ENCODE assay signal across 1 cellular context in the genomic region with DNA sequence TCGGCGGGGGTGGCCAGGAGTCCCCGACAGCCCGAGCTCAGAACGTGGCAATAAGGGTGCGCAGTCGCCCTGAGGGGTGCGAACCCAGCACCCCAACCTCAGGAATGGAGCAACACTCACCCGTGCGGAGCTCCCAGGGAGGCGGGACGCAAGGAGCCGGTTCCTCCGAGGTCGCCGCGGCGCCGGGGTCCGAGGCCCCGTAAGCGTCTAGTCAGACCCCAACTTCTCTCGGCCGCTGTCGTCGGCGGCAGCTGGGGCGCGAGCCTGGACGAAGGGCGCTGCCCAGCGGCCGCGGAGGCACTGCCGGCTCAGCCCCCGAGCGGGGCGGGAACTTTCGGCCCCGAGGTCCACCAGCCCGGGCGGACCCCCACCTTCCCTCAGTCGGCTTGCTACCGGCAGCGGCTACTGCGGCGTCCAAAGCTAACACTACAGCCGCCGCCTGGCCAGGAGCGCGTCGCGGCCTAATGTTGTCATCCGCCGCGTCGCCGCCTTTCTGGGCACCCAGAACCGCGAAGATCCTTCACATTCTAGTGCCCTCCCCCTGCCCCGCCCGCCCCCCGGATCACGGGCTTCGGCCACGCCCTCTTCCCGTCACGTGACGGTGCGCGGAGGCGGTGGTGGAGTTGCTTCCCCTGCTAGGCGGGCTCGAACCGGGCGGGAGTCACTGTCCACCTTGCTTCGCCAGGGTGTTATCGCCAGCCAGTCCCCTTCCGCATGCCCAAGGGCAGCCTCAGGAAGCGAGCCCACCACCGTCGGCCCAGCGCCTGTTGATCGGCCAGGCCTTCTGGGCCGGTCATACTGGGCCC.
TF ChIP-seq lines count a peak whose summit lies in the region.

A gene with protein sequence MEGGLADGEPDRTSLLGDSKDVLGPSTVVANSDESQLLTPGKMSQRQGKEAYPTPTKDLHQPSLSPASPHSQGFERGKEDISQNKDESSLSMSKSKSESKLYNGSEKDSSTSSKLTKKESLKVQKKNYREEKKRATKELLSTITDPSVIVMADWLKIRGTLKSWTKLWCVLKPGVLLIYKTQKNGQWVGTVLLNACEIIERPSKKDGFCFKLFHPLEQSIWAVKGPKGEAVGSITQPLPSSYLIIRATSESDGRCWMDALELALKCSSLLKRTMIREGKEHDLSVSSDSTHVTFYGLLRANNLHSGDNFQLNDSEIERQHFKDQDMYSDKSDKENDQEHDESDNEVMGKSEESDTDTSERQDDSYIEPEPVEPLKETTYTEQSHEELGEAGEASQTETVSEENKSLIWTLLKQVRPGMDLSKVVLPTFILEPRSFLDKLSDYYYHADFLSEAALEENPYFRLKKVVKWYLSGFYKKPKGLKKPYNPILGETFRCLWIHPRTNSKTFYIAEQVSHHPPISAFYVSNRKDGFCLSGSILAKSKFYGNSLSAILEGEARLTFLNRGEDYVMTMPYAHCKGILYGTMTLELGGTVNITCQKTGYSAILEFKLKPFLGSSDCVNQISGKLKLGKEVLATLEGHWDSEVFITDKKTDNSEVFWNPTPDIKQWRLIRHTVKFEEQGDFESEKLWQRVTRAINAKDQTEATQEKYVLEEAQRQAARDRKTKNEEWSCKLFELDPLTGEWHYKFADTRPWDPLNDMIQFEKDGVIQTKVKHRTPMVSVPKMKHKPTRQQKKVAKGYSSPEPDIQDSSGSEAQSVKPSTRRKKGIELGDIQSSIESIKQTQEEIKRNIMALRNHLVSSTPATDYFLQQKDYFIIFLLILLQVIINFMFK (minus strand): TSS at position 495 of the 806 bp plus-strand sequence. CDS start 72,220 bp downstream, outside the sequence.

TF ChIP-seq in K562, 482 proteins besides CTCF, POLR2A, EP300 and RAD21 (continued from another document and continues in another):
- TF ChIP-seq, protein P1, sequence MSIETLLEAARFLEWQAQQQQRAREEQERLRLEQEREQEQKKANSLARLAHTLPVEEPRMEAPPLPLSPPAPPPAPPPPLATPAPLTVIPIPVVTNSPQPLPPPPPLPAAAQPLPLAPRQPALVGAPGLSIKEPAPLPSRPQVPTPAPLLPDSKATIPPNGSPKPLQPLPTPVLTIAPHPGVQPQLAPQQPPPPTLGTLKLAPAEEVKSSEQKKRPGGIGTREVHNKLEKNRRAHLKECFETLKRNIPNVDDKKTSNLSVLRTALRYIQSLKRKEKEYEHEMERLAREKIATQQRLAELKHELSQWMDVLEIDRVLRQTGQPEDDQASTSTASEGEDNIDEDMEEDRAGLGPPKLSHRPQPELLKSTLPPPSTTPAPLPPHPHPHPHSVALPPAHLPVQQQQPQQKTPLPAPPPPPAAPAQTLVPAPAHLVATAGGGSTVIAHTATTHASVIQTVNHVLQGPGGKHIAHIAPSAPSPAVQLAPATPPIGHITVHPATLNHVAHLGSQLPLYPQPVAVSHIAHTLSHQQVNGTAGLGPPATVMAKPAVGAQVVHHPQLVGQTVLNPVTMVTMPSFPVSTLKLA (conservative IDR thresholded peaks at IDR 0.05), result peak; percentile 68 to 70
- TF ChIP-seq ZNF24 (IDR thresholded peaks at IDR 0.05), result no peak
- no peak for TF ChIP-seq MEF2A (IDR thresholded peaks at IDR 0.05; ENCODE audit: control insufficient read depth, low read depth, low read length)
- no peak; the same call in 1 of the 2 replicates for TF ChIP-seq POLR2AphosphoS2 (IDR thresholded peaks at IDR 0.05; ENCODE audit: low read length)
- TF ChIP-seq, protein P2, sequence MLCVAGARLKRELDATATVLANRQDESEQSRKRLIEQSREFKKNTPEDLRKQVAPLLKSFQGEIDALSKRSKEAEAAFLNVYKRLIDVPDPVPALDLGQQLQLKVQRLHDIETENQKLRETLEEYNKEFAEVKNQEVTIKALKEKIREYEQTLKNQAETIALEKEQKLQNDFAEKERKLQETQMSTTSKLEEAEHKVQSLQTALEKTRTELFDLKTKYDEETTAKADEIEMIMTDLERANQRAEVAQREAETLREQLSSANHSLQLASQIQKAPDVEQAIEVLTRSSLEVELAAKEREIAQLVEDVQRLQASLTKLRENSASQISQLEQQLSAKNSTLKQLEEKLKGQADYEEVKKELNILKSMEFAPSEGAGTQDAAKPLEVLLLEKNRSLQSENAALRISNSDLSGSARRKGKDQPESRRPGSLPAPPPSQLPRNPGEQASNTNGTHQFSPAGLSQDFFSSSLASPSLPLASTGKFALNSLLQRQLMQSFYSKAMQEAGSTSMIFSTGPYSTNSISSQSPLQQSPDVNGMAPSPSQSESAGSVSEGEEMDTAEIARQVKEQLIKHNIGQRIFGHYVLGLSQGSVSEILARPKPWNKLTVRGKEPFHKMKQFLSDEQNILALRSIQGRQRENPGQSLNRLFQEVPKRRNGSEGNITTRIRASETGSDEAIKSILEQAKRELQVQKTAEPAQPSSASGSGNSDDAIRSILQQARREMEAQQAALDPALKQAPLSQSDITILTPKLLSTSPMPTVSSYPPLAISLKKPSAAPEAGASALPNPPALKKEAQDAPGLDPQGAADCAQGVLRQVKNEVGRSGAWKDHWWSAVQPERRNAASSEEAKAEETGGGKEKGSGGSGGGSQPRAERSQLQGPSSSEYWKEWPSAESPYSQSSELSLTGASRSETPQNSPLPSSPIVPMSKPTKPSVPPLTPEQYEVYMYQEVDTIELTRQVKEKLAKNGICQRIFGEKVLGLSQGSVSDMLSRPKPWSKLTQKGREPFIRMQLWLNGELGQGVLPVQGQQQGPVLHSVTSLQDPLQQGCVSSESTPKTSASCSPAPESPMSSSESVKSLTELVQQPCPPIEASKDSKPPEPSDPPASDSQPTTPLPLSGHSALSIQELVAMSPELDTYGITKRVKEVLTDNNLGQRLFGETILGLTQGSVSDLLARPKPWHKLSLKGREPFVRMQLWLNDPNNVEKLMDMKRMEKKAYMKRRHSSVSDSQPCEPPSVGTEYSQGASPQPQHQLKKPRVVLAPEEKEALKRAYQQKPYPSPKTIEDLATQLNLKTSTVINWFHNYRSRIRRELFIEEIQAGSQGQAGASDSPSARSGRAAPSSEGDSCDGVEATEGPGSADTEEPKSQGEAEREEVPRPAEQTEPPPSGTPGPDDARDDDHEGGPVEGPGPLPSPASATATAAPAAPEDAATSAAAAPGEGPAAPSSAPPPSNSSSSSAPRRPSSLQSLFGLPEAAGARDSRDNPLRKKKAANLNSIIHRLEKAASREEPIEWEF (CRISPR knock-in tag; IDR thresholded peaks at IDR 0.05), result peak; percentile 84
- TF ChIP-seq ZNF561 (CRISPR knock-in tag; conservative IDR thresholded peaks at IDR 0.05), result no peak
- peak; percentile 66 for TF ChIP-seq EP400 (IDR thresholded peaks at IDR 0.05)
- peak; percentile 97 for TF ChIP-seq MTA1 (IDR thresholded peaks at IDR 0.05; ENCODE audit: borderline replicate concordance)
- TF ChIP-seq ZKSCAN1 (IDR thresholded peaks at IDR 0.05; ENCODE audit: low read depth, low read length), result peak; percentile 87
- TF ChIP-seq ZNF766 (CRISPR knock-in tag; conservative IDR thresholded peaks at IDR 0.05), result no peak
- TF ChIP-seq ZNF282 (CRISPR knock-in tag; IDR thresholded peaks at IDR 0.05), result no peak
- TF ChIP-seq, protein P3, sequence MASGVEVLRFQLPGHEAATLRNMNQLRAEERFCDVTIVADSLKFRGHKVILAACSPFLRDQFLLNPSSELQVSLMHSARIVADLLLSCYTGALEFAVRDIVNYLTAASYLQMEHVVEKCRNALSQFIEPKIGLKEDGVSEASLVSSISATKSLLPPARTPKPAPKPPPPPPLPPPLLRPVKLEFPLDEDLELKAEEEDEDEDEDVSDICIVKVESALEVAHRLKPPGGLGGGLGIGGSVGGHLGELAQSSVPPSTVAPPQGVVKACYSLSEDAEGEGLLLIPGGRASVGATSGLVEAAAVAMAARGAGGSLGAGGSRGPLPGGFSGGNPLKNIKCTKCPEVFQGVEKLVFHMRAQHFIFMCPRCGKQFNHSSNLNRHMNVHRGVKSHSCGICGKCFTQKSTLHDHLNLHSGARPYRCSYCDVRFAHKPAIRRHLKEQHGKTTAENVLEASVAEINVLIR (CRISPR knock-in tag; IDR thresholded peaks at IDR 0.05), result peak; percentile 90
- TF ChIP-seq MAZ (CRISPR knock-in tag; conservative IDR thresholded peaks at IDR 0.05 in 1 of 2, IDR thresholded peaks at IDR 0.05 in 1 of 2), result peak; percentile 77 to 88
- peak; percentile 91 for TF ChIP-seq ELF1 (tag; IDR thresholded peaks at IDR 0.05)
- TF ChIP-seq, protein P4, sequence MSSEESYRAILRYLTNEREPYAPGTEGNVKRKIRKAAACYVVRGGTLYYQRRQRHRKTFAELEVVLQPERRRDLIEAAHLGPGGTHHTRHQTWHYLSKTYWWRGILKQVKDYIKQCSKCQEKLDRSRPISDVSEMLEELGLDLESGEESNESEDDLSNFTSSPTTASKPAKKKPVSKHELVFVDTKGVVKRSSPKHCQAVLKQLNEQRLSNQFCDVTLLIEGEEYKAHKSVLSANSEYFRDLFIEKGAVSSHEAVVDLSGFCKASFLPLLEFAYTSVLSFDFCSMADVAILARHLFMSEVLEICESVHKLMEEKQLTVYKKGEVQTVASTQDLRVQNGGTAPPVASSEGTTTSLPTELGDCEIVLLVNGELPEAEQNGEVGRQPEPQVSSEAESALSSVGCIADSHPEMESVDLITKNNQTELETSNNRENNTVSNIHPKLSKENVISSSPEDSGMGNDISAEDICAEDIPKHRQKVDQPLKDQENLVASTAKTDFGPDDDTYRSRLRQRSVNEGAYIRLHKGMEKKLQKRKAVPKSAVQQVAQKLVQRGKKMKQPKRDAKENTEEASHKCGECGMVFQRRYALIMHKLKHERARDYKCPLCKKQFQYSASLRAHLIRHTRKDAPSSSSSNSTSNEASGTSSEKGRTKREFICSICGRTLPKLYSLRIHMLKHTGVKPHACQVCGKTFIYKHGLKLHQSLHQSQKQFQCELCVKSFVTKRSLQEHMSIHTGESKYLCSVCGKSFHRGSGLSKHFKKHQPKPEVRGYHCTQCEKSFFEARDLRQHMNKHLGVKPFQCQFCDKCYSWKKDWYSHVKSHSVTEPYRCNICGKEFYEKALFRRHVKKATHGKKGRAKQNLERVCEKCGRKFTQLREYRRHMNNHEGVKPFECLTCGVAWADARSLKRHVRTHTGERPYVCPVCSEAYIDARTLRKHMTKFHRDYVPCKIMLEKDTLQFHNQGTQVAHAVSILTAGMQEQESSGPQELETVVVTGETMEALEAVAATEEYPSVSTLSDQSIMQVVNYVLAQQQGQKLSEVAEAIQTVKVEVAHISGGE (CRISPR knock-in tag; IDR thresholded peaks at IDR 0.05), result peak in 1 of 3 experiments; percentile 66; a peak in 3 of 6 replicates
- peak; percentile 74 to 76 for TF ChIP-seq NRF1 (conservative IDR thresholded peaks at IDR 0.05 in 1 of 2, IDR thresholded peaks at IDR 0.05 in 1 of 2)
- peak; percentile 35; the same call in 1 of the 2 replicates for TF ChIP-seq DMBX1 (CRISPR knock-in tag; IDR thresholded peaks at IDR 0.05; ENCODE audit: borderline replicate concordance)
- TF ChIP-seq, protein P5, sequence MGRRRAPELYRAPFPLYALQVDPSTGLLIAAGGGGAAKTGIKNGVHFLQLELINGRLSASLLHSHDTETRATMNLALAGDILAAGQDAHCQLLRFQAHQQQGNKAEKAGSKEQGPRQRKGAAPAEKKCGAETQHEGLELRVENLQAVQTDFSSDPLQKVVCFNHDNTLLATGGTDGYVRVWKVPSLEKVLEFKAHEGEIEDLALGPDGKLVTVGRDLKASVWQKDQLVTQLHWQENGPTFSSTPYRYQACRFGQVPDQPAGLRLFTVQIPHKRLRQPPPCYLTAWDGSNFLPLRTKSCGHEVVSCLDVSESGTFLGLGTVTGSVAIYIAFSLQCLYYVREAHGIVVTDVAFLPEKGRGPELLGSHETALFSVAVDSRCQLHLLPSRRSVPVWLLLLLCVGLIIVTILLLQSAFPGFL (CRISPR knock-in tag; IDR thresholded peaks at IDR 0.05), result no peak
- no peak for TF ChIP-seq FUS (optimal IDR thresholded peaks at IDR 0.05; ENCODE audit: low read depth, low read length)
- TF ChIP-seq, protein P6, sequence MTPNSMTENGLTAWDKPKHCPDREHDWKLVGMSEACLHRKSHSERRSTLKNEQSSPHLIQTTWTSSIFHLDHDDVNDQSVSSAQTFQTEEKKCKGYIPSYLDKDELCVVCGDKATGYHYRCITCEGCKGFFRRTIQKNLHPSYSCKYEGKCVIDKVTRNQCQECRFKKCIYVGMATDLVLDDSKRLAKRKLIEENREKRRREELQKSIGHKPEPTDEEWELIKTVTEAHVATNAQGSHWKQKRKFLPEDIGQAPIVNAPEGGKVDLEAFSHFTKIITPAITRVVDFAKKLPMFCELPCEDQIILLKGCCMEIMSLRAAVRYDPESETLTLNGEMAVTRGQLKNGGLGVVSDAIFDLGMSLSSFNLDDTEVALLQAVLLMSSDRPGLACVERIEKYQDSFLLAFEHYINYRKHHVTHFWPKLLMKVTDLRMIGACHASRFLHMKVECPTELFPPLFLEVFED (CRISPR knock-in tag; conservative IDR thresholded peaks at IDR 0.05), result 0 out of 2 replicates have a peak, but pooled peaks have one; percentile 44
- peak; percentile 99 for TF ChIP-seq CREM (IDR thresholded peaks at IDR 0.05; ENCODE audit: low read depth)
- TF ChIP-seq HDAC1 (IDR thresholded peaks at IDR 0.05), result peak in 1 of 2 experiments; percentile 29; a peak in 1 of 4 replicates
- TF ChIP-seq, protein P7, sequence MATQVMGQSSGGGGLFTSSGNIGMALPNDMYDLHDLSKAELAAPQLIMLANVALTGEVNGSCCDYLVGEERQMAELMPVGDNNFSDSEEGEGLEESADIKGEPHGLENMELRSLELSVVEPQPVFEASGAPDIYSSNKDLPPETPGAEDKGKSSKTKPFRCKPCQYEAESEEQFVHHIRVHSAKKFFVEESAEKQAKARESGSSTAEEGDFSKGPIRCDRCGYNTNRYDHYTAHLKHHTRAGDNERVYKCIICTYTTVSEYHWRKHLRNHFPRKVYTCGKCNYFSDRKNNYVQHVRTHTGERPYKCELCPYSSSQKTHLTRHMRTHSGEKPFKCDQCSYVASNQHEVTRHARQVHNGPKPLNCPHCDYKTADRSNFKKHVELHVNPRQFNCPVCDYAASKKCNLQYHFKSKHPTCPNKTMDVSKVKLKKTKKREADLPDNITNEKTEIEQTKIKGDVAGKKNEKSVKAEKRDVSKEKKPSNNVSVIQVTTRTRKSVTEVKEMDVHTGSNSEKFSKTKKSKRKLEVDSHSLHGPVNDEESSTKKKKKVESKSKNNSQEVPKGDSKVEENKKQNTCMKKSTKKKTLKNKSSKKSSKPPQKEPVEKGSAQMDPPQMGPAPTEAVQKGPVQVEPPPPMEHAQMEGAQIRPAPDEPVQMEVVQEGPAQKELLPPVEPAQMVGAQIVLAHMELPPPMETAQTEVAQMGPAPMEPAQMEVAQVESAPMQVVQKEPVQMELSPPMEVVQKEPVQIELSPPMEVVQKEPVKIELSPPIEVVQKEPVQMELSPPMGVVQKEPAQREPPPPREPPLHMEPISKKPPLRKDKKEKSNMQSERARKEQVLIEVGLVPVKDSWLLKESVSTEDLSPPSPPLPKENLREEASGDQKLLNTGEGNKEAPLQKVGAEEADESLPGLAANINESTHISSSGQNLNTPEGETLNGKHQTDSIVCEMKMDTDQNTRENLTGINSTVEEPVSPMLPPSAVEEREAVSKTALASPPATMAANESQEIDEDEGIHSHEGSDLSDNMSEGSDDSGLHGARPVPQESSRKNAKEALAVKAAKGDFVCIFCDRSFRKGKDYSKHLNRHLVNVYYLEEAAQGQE (CRISPR knock-in tag; IDR thresholded peaks at IDR 0.05; ENCODE audit: low read depth), result no peak
- TF ChIP-seq TOE1 (IDR thresholded peaks at IDR 0.05; ENCODE audit: borderline replicate concordance), result peak; percentile 98
- TF ChIP-seq TOE1 (CRISPR knock-in tag; IDR thresholded peaks at IDR 0.05; ENCODE audit: borderline replicate concordance, low read depth), result no peak
- TF ChIP-seq RCOR1 (IDR thresholded peaks at IDR 0.05; ENCODE audit: borderline replicate concordance in 1 of 2, low read depth in 2 of 2, low read length in 2 of 2), result peak in 1 of 2 experiments; percentile 39; a peak in 1 of 4 replicates
